Comparison of ENCODE assay signal across 9 cellular contexts in genomic region chr18:13481820-13482640, GRCh38.
A peak's percentile ranks its signal among the peaks of the same experiment; 100 is the strongest.
DNase-seq lines count a peak whose midpoint lies in the region; ATAC-seq and TF ChIP-seq lines count a peak whose summit lies in the region.
"Had no signal": no experiment of that assay in that cellular context is flagged by ENCODE, and none has a peak within 500 bp of the region (broad histone marks: within the 10 kb centered on the region; RNA-seq: fewer than 3 reads in every experiment).

No MANE protein-coding gene starts in this region.

- CTCF ChIA-PET in GM10248 (lab: Yijun Ruan, JAX) = interaction anchor here (0.9 kb wide), 1 partner anchor 49 kb away, joined by 3 read pairs; no protein-coding TSS in a partner anchor

- TF ChIP-seq POLR2A in Peyer's patch (IDR thresholded peaks at IDR 0.05) = no peak

- POLR2A ChIA-PET in GM10248 (lab: Yijun Ruan, JAX) = no interaction called here

- H3K36me3 ChIP-seq in Peyer's patch = peaks cover 0 to 4% (median 0%) of the 10 kb centered on the region in 3 donors

- H3K9me3 ChIP-seq in Peyer's patch = no peaks in the 10 kb centered on the region

- ATAC-seq in GM19324 (IDR thresholded peaks at IDR 0.05; ENCODE audit: low FRiP score, unreplicated experiment) (peak; percentile 94), HG02973 (IDR thresholded peaks at IDR 0.05; ENCODE audit: unreplicated experiment) (peak; percentile 90)

- H3K4me1 Mint-ChIP-seq in activated naive CD8-positive, alpha-beta T cell treated with anti-CD3 and anti-CD28 coated beads for 36 hours = peaks cover 26% of the 10 kb centered on the region

- H3K36me3 Mint-ChIP-seq in activated naive CD8-positive, alpha-beta T cell treated with anti-CD3 and anti-CD28 coated beads for 36 hours = peaks cover 46% of the 10 kb centered on the region

- H3K27me3 Mint-ChIP-seq in activated naive CD8-positive, alpha-beta T cell treated with anti-CD3 and anti-CD28 coated beads for 36 hours = no peaks in the 10 kb centered on the region

- peak overlapping the region; percentile 59 for H3K27ac Mint-ChIP-seq in activated naive CD8-positive, alpha-beta T cell treated with anti-CD3 and anti-CD28 coated beads for 36 hours

- no peak for TF ChIP-seq CTCF in GM10248 (IDR thresholded peaks at IDR 0.05; ENCODE audit: control extremely low read depth, extremely low read depth, low read depth, missing control alignments)
- TF ChIP-seq CTCF in Peyer's patch (IDR thresholded peaks at IDR 0.05) = no peak

- no peaks in the 10 kb centered on the region for H3K9me3 Mint-ChIP-seq in activated naive CD8-positive, alpha-beta T cell treated with anti-CD3 and anti-CD28 coated beads for 36 hours

- DNase-seq in GM10248 (ENCODE audit: extremely low spot score) = peak; percentile 80
- DNase-seq in activated naive CD8-positive, alpha-beta T cell treated with anti-CD3 and anti-CD28 coated beads for 36 hours = no peak
- no peak for DNase-seq in Peyer's patch
- DNase-seq in HT-29 (ENCODE audit: low spot score) = no peak
- DNase-seq in HuH-7 (ENCODE audit: low spot score) = no peak
- DNase-seq in activated T-cell treated with anti-CD3 and anti-CD28 coated beads, Interleukin-2, amount 50 U/mL, for 48 hours = no peak
- DNase-seq: Karpas-422 had no signal

- no peak overlapping the region for H3K4me3 Mint-ChIP-seq in activated naive CD8-positive, alpha-beta T cell treated with anti-CD3 and anti-CD28 coated beads for 36 hours

- peak overlapping the region in 1 of 4 donors; percentile 11 for H3K27ac ChIP-seq in Peyer's patch

- no peaks in the 10 kb centered on the region for H3K4me1 ChIP-seq in Peyer's patch

- H3K27me3 ChIP-seq in Peyer's patch = no peaks in the 10 kb centered on the region

- H3K4me3 ChIP-seq in Peyer's patch = no peak overlapping the region
